Comparison of ENCODE assay signal across 2 cellular contexts in the genomic region with DNA sequence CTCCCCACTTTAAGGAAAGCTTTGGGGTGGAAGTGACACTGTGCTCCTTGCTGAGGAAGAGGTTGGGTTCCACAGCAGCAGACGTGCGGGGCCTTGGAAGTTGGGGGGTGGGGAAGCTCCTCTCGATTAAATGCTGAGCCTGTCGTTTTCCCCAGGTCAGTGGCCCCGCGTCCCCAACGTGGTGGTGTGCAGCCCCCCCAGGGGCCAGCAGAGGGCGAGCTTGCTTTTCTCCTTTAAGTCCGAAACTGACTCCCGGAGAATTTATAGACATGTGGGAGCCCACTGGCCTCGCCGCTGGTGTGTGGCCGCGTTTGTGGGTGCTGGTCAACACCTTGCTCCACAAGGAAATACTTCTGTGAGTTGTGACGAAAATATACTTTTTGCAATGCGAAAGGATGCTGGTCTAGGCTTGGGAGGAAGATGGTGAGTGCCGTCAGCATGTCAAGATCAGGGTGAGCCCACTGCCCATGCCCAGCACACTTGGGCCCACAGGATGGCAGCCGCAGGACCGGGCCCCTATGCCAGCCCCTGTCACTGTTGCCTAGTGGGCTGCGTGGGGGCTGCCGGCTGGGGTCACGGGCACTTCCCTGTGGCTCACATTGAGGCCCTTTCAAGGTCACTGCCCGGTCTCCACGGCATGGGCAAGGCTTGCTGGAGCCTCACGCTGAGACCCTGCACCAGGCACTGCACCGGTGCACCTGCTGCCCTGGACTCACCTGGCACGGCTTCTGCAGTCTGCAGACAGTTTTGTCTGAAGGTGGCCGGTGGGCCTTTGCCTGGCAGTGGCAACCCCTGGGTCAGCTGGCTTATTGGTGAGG.
TF ChIP-seq lines count a peak whose summit lies in the region.

No MANE protein-coding gene starts in this region.

TF ChIP-seq in HEK293, 187 proteins besides CTCF, POLR2A, EP300 and RAD21:
- TF ChIP-seq RBAK (tag by site-specific recombination; IDR thresholded peaks at IDR 0.05) = no peak
- TF ChIP-seq, protein P1, sequence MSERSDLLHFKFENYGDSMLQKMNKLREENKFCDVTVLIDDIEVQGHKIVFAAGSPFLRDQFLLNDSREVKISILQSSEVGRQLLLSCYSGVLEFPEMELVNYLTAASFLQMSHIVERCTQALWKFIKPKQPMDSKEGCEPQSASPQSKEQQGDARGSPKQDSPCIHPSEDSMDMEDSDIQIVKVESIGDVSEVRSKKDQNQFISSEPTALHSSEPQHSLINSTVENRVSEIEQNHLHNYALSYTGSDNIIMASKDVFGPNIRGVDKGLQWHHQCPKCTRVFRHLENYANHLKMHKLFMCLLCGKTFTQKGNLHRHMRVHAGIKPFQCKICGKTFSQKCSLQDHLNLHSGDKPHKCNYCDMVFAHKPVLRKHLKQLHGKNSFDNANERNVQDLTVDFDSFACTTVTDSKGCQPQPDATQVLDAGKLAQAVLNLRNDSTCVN (tag by site-specific recombination; optimal IDR thresholded peaks at IDR 0.05) = no peak
- TF ChIP-seq ZNF654 (tag by site-specific recombination; IDR thresholded peaks at IDR 0.05; ENCODE audit: low read depth) = peak; percentile 50

TF ChIP-seq in HepG2, 621 proteins besides CTCF, POLR2A, EP300 and RAD21:
- TF ChIP-seq RCOR2 (CRISPR knock-in tag; IDR thresholded peaks at IDR 0.05) (no peak), ZFX (CRISPR knock-in tag; IDR thresholded peaks at IDR 0.05; ENCODE audit: low read depth) (peak; percentile 15; the same call in 1 of the 2 replicates), STAG1 (CRISPR knock-in tag; IDR thresholded peaks at IDR 0.05) (peak; percentile 74), XRCC5 (optimal IDR thresholded peaks at IDR 0.05; ENCODE audit: low read length) (peak; percentile 64), MAFK (conservative IDR thresholded peaks at IDR 0.05 in 1 of 2, IDR thresholded peaks at IDR 0.05 in 1 of 2; ENCODE audit: low read length in 2 of 2) (peak; percentile 45 to 67; a peak in 3 of 4 replicates), SMC3 (IDR thresholded peaks at IDR 0.05; ENCODE audit: low read length) (0 out of 2 replicates have a peak, but pooled peaks have one; percentile 22), ZNF24 (IDR thresholded peaks at IDR 0.05) (no peak)
- TF ChIP-seq, protein P2, sequence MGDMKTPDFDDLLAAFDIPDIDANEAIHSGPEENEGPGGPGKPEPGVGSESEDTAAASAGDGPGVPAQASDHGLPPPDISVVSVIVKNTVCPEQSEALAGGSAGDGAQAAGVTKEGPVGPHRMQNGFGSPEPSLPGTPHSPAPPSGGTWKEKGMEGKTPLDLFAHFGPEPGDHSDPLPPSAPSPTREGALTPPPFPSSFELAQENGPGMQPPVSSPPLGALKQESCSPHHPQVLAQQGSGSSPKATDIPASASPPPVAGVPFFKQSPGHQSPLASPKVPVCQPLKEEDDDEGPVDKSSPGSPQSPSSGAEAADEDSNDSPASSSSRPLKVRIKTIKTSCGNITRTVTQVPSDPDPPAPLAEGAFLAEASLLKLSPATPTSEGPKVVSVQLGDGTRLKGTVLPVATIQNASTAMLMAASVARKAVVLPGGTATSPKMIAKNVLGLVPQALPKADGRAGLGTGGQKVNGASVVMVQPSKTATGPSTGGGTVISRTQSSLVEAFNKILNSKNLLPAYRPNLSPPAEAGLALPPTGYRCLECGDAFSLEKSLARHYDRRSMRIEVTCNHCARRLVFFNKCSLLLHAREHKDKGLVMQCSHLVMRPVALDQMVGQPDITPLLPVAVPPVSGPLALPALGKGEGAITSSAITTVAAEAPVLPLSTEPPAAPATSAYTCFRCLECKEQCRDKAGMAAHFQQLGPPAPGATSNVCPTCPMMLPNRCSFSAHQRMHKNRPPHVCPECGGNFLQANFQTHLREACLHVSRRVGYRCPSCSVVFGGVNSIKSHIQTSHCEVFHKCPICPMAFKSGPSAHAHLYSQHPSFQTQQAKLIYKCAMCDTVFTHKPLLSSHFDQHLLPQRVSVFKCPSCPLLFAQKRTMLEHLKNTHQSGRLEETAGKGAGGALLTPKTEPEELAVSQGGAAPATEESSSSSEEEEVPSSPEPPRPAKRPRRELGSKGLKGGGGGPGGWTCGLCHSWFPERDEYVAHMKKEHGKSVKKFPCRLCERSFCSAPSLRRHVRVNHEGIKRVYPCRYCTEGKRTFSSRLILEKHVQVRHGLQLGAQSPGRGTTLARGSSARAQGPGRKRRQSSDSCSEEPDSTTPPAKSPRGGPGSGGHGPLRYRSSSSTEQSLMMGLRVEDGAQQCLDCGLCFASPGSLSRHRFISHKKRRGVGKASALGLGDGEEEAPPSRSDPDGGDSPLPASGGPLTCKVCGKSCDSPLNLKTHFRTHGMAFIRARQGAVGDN (CRISPR knock-in tag; IDR thresholded peaks at IDR 0.05) = 0 out of 2 replicates have a peak, but pooled peaks have one; percentile 14
- TF ChIP-seq, protein P3, sequence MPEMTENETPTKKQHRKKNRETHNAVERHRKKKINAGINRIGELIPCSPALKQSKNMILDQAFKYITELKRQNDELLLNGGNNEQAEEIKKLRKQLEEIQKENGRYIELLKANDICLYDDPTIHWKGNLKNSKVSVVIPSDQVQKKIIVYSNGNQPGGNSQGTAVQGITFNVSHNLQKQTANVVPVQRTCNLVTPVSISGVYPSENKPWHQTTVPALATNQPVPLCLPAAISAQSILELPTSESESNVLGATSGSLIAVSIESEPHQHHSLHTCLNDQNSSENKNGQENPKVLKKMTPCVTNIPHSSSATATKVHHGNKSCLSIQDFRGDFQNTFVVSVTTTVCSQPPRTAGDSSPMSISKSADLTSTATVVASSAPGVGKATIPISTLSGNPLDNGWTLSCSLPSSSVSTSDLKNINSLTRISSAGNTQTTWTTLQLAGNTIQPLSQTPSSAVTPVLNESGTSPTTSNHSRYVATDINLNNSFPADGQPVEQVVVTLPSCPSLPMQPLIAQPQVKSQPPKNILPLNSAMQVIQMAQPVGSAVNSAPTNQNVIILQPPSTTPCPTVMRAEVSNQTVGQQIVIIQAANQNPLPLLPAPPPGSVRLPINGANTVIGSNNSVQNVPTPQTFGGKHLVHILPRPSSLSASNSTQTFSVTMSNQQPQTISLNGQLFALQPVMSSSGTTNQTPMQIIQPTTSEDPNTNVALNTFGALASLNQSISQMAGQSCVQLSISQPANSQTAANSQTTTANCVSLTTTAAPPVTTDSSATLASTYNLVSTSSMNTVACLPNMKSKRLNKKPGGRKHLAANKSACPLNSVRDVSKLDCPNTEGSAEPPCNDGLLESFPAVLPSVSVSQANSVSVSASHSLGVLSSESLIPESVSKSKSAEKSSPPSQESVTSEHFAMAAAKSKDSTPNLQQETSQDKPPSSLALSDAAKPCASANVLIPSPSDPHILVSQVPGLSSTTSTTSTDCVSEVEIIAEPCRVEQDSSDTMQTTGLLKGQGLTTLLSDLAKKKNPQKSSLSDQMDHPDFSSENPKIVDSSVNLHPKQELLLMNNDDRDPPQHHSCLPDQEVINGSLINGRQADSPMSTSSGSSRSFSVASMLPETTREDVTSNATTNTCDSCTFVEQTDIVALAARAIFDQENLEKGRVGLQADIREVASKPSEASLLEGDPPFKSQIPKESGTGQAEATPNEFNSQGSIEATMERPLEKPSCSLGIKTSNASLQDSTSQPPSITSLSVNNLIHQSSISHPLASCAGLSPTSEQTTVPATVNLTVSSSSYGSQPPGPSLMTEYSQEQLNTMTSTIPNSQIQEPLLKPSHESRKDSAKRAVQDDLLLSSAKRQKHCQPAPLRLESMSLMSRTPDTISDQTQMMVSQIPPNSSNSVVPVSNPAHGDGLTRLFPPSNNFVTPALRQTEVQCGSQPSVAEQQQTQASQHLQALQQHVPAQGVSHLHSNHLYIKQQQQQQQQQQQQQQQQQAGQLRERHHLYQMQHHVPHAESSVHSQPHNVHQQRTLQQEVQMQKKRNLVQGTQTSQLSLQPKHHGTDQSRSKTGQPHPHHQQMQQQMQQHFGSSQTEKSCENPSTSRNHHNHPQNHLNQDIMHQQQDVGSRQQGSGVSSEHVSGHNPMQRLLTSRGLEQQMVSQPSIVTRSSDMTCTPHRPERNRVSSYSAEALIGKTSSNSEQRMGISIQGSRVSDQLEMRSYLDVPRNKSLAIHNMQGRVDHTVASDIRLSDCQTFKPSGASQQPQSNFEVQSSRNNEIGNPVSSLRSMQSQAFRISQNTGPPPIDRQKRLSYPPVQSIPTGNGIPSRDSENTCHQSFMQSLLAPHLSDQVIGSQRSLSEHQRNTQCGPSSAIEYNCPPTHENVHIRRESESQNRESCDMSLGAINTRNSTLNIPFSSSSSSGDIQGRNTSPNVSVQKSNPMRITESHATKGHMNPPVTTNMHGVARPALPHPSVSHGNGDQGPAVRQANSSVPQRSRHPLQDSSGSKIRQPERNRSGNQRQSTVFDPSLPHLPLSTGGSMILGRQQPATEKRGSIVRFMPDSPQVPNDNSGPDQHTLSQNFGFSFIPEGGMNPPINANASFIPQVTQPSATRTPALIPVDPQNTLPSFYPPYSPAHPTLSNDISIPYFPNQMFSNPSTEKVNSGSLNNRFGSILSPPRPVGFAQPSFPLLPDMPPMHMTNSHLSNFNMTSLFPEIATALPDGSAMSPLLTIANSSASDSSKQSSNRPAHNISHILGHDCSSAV (CRISPR knock-in tag; IDR thresholded peaks at IDR 0.05; ENCODE audit: borderline replicate concordance) = no peak
